In the genomic region with DNA sequence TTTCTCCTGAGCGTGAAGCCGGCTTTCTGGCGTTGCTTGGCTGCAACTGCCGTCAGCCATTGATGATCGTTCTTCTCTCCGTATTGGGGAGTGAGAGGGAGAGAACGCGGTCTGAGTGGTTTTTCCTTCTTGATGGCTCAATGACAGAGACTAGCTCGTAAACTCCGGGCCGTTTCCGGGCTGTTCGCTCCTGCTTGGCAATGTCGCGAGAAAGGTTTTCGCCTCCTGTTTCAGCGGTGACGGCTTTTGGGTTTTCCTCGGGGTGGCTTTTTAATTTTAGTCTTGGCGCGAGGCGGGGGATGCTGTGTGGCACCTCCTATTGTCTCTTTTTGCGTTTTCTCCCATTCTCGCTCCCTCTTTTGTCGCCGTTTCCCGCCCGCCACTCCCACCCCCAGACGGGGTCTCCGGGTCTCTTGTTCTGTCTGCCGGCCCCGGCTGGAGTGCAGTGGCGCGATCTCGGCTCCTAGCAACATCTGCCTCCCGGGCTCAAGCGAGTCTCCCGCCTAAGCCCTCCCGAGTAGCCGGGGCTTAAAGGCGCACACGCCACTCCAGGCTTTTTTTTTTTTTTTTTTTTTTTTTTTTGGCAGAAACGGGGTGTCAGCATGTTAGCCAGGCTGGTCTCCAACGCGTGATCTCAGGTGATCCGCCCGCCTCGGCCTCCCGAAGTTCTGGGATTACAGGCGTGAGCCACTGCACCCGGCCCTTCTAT, we compare ENCODE assay signal across 8 cellular contexts. TPM values are rescaled to one million over a fixed set of nuclear protein-coding genes. Genes with fewer than 3 reads are reported as not detected.
DNase-seq lines count a peak whose midpoint lies in the region; ATAC-seq and TF ChIP-seq lines count a peak whose summit lies in the region.
"Not testable (repeated sequence)": the region's sequence is repeated elsewhere in the genome, so short reads cannot be mapped to it uniquely, and the experiment has no call there.

No MANE protein-coding gene starts in this region.

- DNase-seq in T-helper 2 cell treated with Interferon-gamma antibody and Interleukin-4, amounts not matched to agents 5 μg/mL and 100 μg/mL, for 36 hours (ENCODE audit: low spot score): peak; percentile 89
- peak; percentile 79 for DNase-seq in activated naive CD4-positive, alpha-beta T cell treated with anti-CD3 and anti-CD28 coated beads for 36 hours
- DNase-seq in Right ventricle myocardium inferior (ENCODE audit: missing footprints): peak; percentile 67
- DNase-seq in nephron progenitor cell: peak; percentile 33
- DNase-seq in upper lobe of right lung: peak; percentile 73

- not testable (repeated sequence) for H3K36me3 ChIP-seq in upper lobe of right lung

- not testable (repeated sequence) for H3K4me1 ChIP-seq in upper lobe of right lung

- ATAC-seq in GM18870 (IDR thresholded peaks at IDR 0.05; ENCODE audit: unreplicated experiment) (peak; percentile 78), GM21717 (IDR thresholded peaks at IDR 0.05; ENCODE audit: unreplicated experiment) (peak; percentile 56), HG03159 (IDR thresholded peaks at IDR 0.05; ENCODE audit: unreplicated experiment) (peak; percentile 38)
- not testable (repeated sequence) for ATAC-seq in Right ventricle myocardium inferior, upper lobe of right lung

- not testable (repeated sequence) for H3K27me3 Mint-ChIP-seq in T-helper 2 cell treated with Interferon-gamma antibody and Interleukin-4, amounts not matched to agents 5 μg/mL and 100 μg/mL, for 36 hours (ENCODE audit: low read depth); activated naive CD4-positive, alpha-beta T cell treated with anti-CD3 and anti-CD28 coated beads for 36 hours (ENCODE audit: low read depth); nephron progenitor cell (ENCODE audit: low read depth, poor library complexity)

- not testable (repeated sequence) for H3K9me3 ChIP-seq in upper lobe of right lung

- intact Hi-C loops in activated naive CD4-positive, alpha-beta T cell treated with anti-CD3 and anti-CD28 coated beads for 36 hours (cut with micrococcal nuclease); Right ventricle myocardium inferior (cut with DNase I); upper lobe of right lung (cut with DNase I): not testable (repeated sequence)

- CTCF ChIA-PET in activated naive CD4-positive, alpha-beta T cell treated with anti-CD3 and anti-CD28 coated beads for 36 hours (lab: Charles Lee): not testable (repeated sequence)

- H3K27ac ChIP-seq in upper lobe of right lung: peak overlapping the region; percentile 42

- not testable (repeated sequence) for H3K4me1 Mint-ChIP-seq in T-helper 2 cell treated with Interferon-gamma antibody and Interleukin-4, amounts not matched to agents 5 μg/mL and 100 μg/mL, for 36 hours (ENCODE audit: low read depth); activated naive CD4-positive, alpha-beta T cell treated with anti-CD3 and anti-CD28 coated beads for 36 hours (ENCODE audit: low read depth); nephron progenitor cell

- H3K4me3 Mint-ChIP-seq in T-helper 2 cell treated with Interferon-gamma antibody and Interleukin-4, amounts not matched to agents 5 μg/mL and 100 μg/mL, for 36 hours; activated naive CD4-positive, alpha-beta T cell treated with anti-CD3 and anti-CD28 coated beads for 36 hours; nephron progenitor cell: not testable (repeated sequence)

- not testable (repeated sequence) for TF ChIP-seq CTCF in nephron progenitor cell (IDR thresholded peaks at IDR 0.05); upper lobe of right lung (IDR thresholded peaks at IDR 0.05)

- H3K36me3 Mint-ChIP-seq in T-helper 2 cell treated with Interferon-gamma antibody and Interleukin-4, amounts not matched to agents 5 μg/mL and 100 μg/mL, for 36 hours (ENCODE audit: low read depth); activated naive CD4-positive, alpha-beta T cell treated with anti-CD3 and anti-CD28 coated beads for 36 hours (ENCODE audit: low read depth); nephron progenitor cell (ENCODE audit: low read depth): not testable (repeated sequence)

- H3K27ac Mint-ChIP-seq in T-helper 2 cell treated with Interferon-gamma antibody and Interleukin-4, amounts not matched to agents 5 μg/mL and 100 μg/mL, for 36 hours; nephron progenitor cell: not testable (repeated sequence)
- peak overlapping the region; percentile 30 for H3K27ac Mint-ChIP-seq in activated naive CD4-positive, alpha-beta T cell treated with anti-CD3 and anti-CD28 coated beads for 36 hours

- H3K9me3 Mint-ChIP-seq in T-helper 2 cell treated with Interferon-gamma antibody and Interleukin-4, amounts not matched to agents 5 μg/mL and 100 μg/mL, for 36 hours; activated naive CD4-positive, alpha-beta T cell treated with anti-CD3 and anti-CD28 coated beads for 36 hours; nephron progenitor cell: not testable (repeated sequence)

- not testable (repeated sequence) for H3K27me3 ChIP-seq in upper lobe of right lung

- not testable (repeated sequence) for H3K4me3 ChIP-seq in upper lobe of right lung

RNA-seq across cellular contexts. Expression of a gene that starts 15.4 kb away (rescaled TPM):
- total RNA-seq in activated naive CD4-positive, alpha-beta T cell treated with anti-CD3 and anti-CD28 coated beads for 36 hours: 1 to 10 TPM; 8.1 to 9.1 TPM
- 2.0 TPM for total RNA-seq in Right ventricle myocardium inferior
- total RNA-seq in upper lobe of right lung: 10.6 TPM

RNA-seq across cellular contexts. Expression of a gene that starts 57.6 kb away (rescaled TPM):
- 10 to 100 TPM; 10.6 TPM for total RNA-seq in activated naive CD4-positive, alpha-beta T cell treated with anti-CD3 and anti-CD28 coated beads for 36 hours
- total RNA-seq in Right ventricle myocardium inferior: 2.7 TPM
- total RNA-seq in upper lobe of right lung: 8.3 TPM

Comparison
In these comparisons a context has a peak if more than half of its experiments do, and no peak if none do; other contexts are left out.
1. DNase-seq: peak in every context shown above with its lines; median percentile 89 in T-helper 2 cell treated with Interferon-gamma antibody and Interleukin-4, amounts not matched to agents 5 μg/mL and 100 μg/mL, for 36 hours; 79 in activated naive CD4-positive, alpha-beta T cell treated with anti-CD3 and anti-CD28 coated beads for 36 hours; 73 in upper lobe of right lung; 67 in Right ventricle myocardium inferior; 33 in nephron progenitor cell.